ENCODE assay signal across 1 cellular context in the genomic region with DNA sequence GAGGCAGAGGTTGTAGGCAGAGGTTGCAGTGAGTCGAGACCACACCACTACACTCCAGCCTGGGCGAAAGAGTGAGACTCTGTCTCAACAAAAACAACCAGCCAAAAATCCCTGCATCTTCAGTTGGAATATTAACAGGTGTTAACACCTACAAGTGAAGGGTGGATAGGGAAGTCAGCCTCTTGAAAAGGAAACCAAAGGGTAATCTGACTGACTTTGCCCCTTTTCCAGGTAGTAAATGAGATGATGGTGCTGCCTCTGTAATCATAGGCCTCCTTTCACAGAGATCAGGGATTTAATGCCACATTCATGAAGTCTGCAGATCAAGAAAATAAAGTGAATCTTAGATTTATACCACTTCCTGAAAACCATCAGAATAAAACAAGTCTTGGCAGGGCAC.
TF ChIP-seq lines count a peak whose summit lies in the region.

No MANE protein-coding gene starts in this region.

TF ChIP-seq in HepG2, 621 proteins besides CTCF, POLR2A, EP300 and RAD21 (continued from another document):
- TF ChIP-seq KLF15 (CRISPR knock-in tag; IDR thresholded peaks at IDR 0.05; ENCODE audit: borderline replicate concordance) (no peak), ZNF224 (CRISPR knock-in tag; IDR thresholded peaks at IDR 0.05) (no peak), FOXC1 (CRISPR knock-in tag; IDR thresholded peaks at IDR 0.05; ENCODE audit: borderline replicate concordance) (no peak), KDM2A (CRISPR knock-in tag; IDR thresholded peaks at IDR 0.05; ENCODE audit: borderline replicate concordance, low read depth) (no peak), MAFF (IDR thresholded peaks at IDR 0.05; ENCODE audit: low read depth, low read length) (no peak), RARG (CRISPR knock-in tag; IDR thresholded peaks at IDR 0.05; ENCODE audit: low read depth) (no peak), SP1 (IDR thresholded peaks at IDR 0.05) (no peak), SP1 (CRISPR knock-in tag; IDR thresholded peaks at IDR 0.05) (no peak), ZNF883 (CRISPR knock-in tag; IDR thresholded peaks at IDR 0.05; ENCODE audit: not compliant biosample characterization) (no peak), NPAS2 (CRISPR knock-in tag; IDR thresholded peaks at IDR 0.05; ENCODE audit: borderline replicate concordance) (no peak), ZNF597 (CRISPR knock-in tag; IDR thresholded peaks at IDR 0.05) (no peak)
- TF ChIP-seq, protein P1, sequence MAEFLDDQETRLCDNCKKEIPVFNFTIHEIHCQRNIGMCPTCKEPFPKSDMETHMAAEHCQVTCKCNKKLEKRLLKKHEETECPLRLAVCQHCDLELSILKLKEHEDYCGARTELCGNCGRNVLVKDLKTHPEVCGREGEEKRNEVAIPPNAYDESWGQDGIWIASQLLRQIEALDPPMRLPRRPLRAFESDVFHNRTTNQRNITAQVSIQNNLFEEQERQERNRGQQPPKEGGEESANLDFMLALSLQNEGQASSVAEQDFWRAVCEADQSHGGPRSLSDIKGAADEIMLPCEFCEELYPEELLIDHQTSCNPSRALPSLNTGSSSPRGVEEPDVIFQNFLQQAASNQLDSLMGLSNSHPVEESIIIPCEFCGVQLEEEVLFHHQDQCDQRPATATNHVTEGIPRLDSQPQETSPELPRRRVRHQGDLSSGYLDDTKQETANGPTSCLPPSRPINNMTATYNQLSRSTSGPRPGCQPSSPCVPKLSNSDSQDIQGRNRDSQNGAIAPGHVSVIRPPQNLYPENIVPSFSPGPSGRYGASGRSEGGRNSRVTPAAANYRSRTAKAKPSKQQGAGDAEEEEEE (CRISPR knock-in tag; IDR thresholded peaks at IDR 0.05; ENCODE audit: borderline replicate concordance) = no peak
- TF ChIP-seq, protein P2, sequence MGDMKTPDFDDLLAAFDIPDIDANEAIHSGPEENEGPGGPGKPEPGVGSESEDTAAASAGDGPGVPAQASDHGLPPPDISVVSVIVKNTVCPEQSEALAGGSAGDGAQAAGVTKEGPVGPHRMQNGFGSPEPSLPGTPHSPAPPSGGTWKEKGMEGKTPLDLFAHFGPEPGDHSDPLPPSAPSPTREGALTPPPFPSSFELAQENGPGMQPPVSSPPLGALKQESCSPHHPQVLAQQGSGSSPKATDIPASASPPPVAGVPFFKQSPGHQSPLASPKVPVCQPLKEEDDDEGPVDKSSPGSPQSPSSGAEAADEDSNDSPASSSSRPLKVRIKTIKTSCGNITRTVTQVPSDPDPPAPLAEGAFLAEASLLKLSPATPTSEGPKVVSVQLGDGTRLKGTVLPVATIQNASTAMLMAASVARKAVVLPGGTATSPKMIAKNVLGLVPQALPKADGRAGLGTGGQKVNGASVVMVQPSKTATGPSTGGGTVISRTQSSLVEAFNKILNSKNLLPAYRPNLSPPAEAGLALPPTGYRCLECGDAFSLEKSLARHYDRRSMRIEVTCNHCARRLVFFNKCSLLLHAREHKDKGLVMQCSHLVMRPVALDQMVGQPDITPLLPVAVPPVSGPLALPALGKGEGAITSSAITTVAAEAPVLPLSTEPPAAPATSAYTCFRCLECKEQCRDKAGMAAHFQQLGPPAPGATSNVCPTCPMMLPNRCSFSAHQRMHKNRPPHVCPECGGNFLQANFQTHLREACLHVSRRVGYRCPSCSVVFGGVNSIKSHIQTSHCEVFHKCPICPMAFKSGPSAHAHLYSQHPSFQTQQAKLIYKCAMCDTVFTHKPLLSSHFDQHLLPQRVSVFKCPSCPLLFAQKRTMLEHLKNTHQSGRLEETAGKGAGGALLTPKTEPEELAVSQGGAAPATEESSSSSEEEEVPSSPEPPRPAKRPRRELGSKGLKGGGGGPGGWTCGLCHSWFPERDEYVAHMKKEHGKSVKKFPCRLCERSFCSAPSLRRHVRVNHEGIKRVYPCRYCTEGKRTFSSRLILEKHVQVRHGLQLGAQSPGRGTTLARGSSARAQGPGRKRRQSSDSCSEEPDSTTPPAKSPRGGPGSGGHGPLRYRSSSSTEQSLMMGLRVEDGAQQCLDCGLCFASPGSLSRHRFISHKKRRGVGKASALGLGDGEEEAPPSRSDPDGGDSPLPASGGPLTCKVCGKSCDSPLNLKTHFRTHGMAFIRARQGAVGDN (CRISPR knock-in tag; IDR thresholded peaks at IDR 0.05) = 0 out of 2 replicates have a peak, but pooled peaks have one; percentile 36
